10 cellular contexts compared by ENCODE assay signal in the genomic region with DNA sequence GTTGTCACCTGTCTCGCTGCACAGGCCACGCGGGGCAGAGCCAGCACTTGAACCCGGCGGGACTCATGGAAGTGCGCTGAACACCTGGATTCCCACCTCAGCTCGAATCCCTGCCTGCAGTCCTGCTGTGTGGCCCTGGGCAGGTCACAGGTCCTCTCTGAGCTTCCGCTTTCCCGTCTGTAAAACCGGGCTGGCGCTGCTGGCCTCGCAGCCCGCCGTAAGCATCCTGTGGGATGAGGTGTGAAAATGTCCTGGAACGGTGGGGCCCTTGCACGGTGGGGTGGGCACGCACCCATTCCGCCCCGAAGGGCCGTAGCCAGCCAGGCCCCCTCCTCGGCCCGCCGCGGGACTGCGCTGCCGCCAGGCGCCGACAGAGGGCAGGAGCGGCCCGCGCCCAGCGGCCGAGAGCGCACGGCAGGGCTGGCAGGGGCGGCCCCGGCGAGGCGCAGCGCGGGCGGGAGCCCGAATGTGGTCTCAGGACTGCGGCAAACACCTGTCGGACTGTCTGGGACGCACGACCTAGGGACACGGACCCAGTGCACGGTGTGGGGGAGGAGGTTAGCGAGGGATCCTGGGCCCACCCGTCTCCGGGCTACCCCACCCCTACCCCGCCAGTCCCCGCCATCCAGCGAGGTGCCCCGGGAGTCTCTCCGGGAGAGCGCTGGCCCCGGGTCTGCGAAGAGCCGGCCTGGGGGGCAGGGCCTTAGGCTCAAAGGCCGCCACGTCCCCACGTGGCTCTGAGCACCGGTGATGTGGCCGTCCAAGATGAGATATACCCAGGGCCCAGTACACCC. TPM values are rescaled to one million over a fixed set of nuclear protein-coding genes. Genes with fewer than 3 reads are reported as not detected.
DNase-seq lines count a peak whose midpoint lies in the region; ATAC-seq and TF ChIP-seq lines count a peak whose summit lies in the region.
"Had no signal": no experiment of that assay in that cellular context is flagged by ENCODE, and none has a peak within 500 bp of the region (broad histone marks: within the 10 kb centered on the region; RNA-seq: fewer than 3 reads in every experiment).

No MANE protein-coding gene starts in this region.

- peak; percentile 94 for TF ChIP-seq RAD21 in IMR-90 (IDR thresholded peaks at IDR 0.05; ENCODE audit: low read length)

- POLR2A ChIA-PET in IMR-90 (lab: Charles Lee; ENCODE audit: unreplicated experiment), result no interaction called here

- no peak overlapping the region for H4K8ac ChIP-seq in IMR-90 (ENCODE audit: low read depth in 2 of 2, low read length in 2 of 2)

- H2AK9ac ChIP-seq in IMR-90 (replicated peaks; ENCODE audit: low read depth, low read length, poor library complexity), result peak overlapping the region; percentile 85

- in situ Hi-C loops in IMR-90 (cut with MboI; ENCODE audit: low sequenced_read_pairs), result no loop called here

- WGBS in IMR-90 (ENCODE audit: extremely low coverage in 2 of 2, insufficient read length in 1 of 2), 2 experiments, result 2% methylated on average over 25 of the region's 66 CpGs; no CpG with 5 or more reads in 1 of the 2 experiments

- CTCF ChIA-PET in IMR-90 (lab: Yijun Ruan, JAX), result interaction anchor here (0.6 to 2.4 kb wide), 8 partner anchors 8 to 183 kb away, joined by 3 to 10 read pairs (median 4); no protein-coding TSS in a partner anchor

- H2AFZ ChIP-seq in IMR-90 (replicated peaks; ENCODE audit: low read length, poor library complexity), result peak overlapping the region; percentile 77

- H2BK5ac ChIP-seq in IMR-90 (ENCODE audit: low read depth, low read length, poor library complexity, severe bottlenecking), result no peak overlapping the region

- no peak overlapping the region for H3K23ac ChIP-seq in IMR-90 (ENCODE audit: low read depth, low read length)

- dilution Hi-C loops in IMR-90 (cut with HindIII; ENCODE audit: low sequenced_read_pairs, unreplicated experiment), result no loop called here

- no peak overlapping the region for H2BK15ac ChIP-seq in IMR-90 (ENCODE audit: low read depth, low read length)

- no peak overlapping the region for H3K27ac ChIP-seq in BLaER1 treated with 17β-estradiol and CSF1 and Interleukin-3, amounts not matched to agents 10 nM and 100 nM
- H3K27ac ChIP-seq in IMR-90 (ENCODE audit: insufficient read depth, low read length) (no peak overlapping the region), left lung (no peak overlapping the region)

- TF ChIP-seq POLR2A in IMR-90 (IDR thresholded peaks at IDR 0.05; ENCODE audit: low read depth, low read length), result no peak

- BruUV-seq in IMR-90 (replicated peaks; lab: Mats Ljungman, UMichigan), result no TSS peak

- DNase-seq in IMR-90 (no peak), left lung (peak; percentile 44 to 94), NCI-H1105 (lab: John Stamatoyannopoulos, UW) (no peak)
- peak; percentile 49 for DNase-seq in central memory CD4-positive, alpha-beta T cell
- DNase-seq in stimulated activated CD4-positive, alpha-beta T cell treated with anti-CD3 and anti-CD28 coated beads, TNF-alpha, amount 100 ng/mL, for 48 hours (ENCODE audit: low read depth in 3 of 3), result peak; percentile 13 to 41 (median 19)

- no peak overlapping the region for H2BK120ac ChIP-seq in IMR-90 (ENCODE audit: low read depth, low read length)

- ATAC-seq in GM19397 (IDR thresholded peaks at IDR 0.05; ENCODE audit: unreplicated experiment), result peak; percentile 78
- peak; percentile 98 for ATAC-seq in IMR-90 (ENCODE audit: low read depth)
- peak; percentile 98 for ATAC-seq in left lung

- no peak overlapping the region for H4K5ac ChIP-seq in IMR-90 (ENCODE audit: low read depth, low read length)

- peaks cover 0 to 45% (median 0%) of the 10 kb centered on the region in 11 experiments; a peak in 7 of 22 replicates for H4K20me1 ChIP-seq in BLaER1 treated with 17β-estradiol and CSF1 and Interleukin-3, amounts not matched to agents 10 nM and 100 nM
- H4K20me1 ChIP-seq in IMR-90 (ENCODE audit: insufficient read depth, low read length), result no peaks in the 10 kb centered on the region; the same call in 1 of the 2 replicates

- no peak overlapping the region for H4K91ac ChIP-seq in IMR-90 (ENCODE audit: insufficient read depth, low read depth, low read length)

- no peaks in the 10 kb centered on the region for H3K36me3 ChIP-seq in BLaER1 treated with 17β-estradiol and CSF1 and Interleukin-3, amounts not matched to agents 10 nM and 100 nM
- H3K36me3 ChIP-seq in IMR-90 (ENCODE audit: control insufficient read depth, insufficient read depth, low read length) (no peaks in the 10 kb centered on the region), left lung (no peaks in the 10 kb centered on the region)

- no peaks in the 10 kb centered on the region for H3K79me1 ChIP-seq in IMR-90 (ENCODE audit: low read depth in 1 of 2, low read length in 2 of 2)

- TF ChIP-seq CTCF in IMR-90 (conservative IDR thresholded peaks at IDR 0.05; ENCODE audit: low read depth, low read length), result peak; percentile 94
- TF ChIP-seq CTCF in WI38 (IDR thresholded peaks at IDR 0.05; ENCODE audit: low read depth, low read length), result peak; percentile 72
- TF ChIP-seq CTCF in left lung (IDR thresholded peaks at IDR 0.05), result peak; percentile 87 to 95

- peaks cover 22 to 47% (median 31%) of the 10 kb centered on the region in 11 experiments for H3K27me3 ChIP-seq in BLaER1 treated with 17β-estradiol and CSF1 and Interleukin-3, amounts not matched to agents 10 nM and 100 nM
- H3K27me3 ChIP-seq in IMR-90 (ENCODE audit: control insufficient read depth, insufficient read depth, low read length) (peaks cover 22% of the 10 kb centered on the region), left lung (peaks cover 0 to 49% of the 10 kb centered on the region in 2 donors)

- no peaks in the 10 kb centered on the region for H3K9me1 ChIP-seq in IMR-90 (ENCODE audit: insufficient read depth, low read length)

- H3K4ac ChIP-seq in IMR-90 (ENCODE audit: low read depth, low read length), result no peak overlapping the region

- H3K56ac ChIP-seq in IMR-90 (ENCODE audit: extremely low read depth, insufficient read depth, low read length), result no peak overlapping the region

- peak overlapping the region in 2 of 10 experiments; percentile 18 to 24; a peak in 4 of 20 replicates for H3K4me3 ChIP-seq in BLaER1 treated with 17β-estradiol and CSF1 and Interleukin-3, amounts not matched to agents 10 nM and 100 nM
- H3K4me3 ChIP-seq in IMR-90 (ENCODE audit: insufficient read depth, low read depth, low read length) (no peak overlapping the region), WI38 (ENCODE audit: low read depth, low read length) (no peak overlapping the region), left lung (peak overlapping the region in 1 of 2 donors; percentile 21)

- no peak overlapping the region for H2BK20ac ChIP-seq in IMR-90 (ENCODE audit: low read depth, low read length)

- peaks cover 0 to 5% (median 0%) of the 10 kb centered on the region in 10 experiments; a peak in 2 of 20 replicates for H3K4me1 ChIP-seq in BLaER1 treated with 17β-estradiol and CSF1 and Interleukin-3, amounts not matched to agents 10 nM and 100 nM
- H3K4me1 ChIP-seq in IMR-90 (ENCODE audit: control insufficient read depth, insufficient read depth, low read length) (no peaks in the 10 kb centered on the region; the same call in 1 of the 2 replicates), left lung (peaks cover 0 to 9% of the 10 kb centered on the region in 2 donors)

- no peak overlapping the region for H3K9ac ChIP-seq in BLaER1 treated with 17β-estradiol and CSF1 and Interleukin-3, amounts not matched to agents 10 nM and 100 nM
- 0 out of 2 replicates have a peak overlapping the region, but pooled peaks have one; percentile 38 for H3K9ac ChIP-seq in IMR-90 (ENCODE audit: low read depth, low read length)

- no peak overlapping the region for H3K14ac ChIP-seq in IMR-90 (replicated peaks; ENCODE audit: low read depth, low read length)

- H3K9me3 ChIP-seq in BLaER1 treated with 17β-estradiol and CSF1 and Interleukin-3, amounts not matched to agents 10 nM and 100 nM (replicated peaks in 1 of 11), result no peaks in the 10 kb centered on the region
- H3K9me3 ChIP-seq in IMR-90 (ENCODE audit: control insufficient read depth, insufficient read depth, low read length) (no peaks in the 10 kb centered on the region), left lung (no peaks in the 10 kb centered on the region)

- peak overlapping the region; percentile 44 to 83 (median 60); a peak in 20 of 22 replicates for H3K4me2 ChIP-seq in BLaER1 treated with 17β-estradiol and CSF1 and Interleukin-3, amounts not matched to agents 10 nM and 100 nM
- H3K4me2 ChIP-seq in IMR-90 (ENCODE audit: low read depth, low read length), result peak overlapping the region; percentile 95

- no peak overlapping the region for H2AK5ac ChIP-seq in IMR-90 (ENCODE audit: low read depth, low read length)

- no peak overlapping the region for H3K18ac ChIP-seq in IMR-90 (ENCODE audit: low read depth, low read length)

- intact Hi-C loops in IMR-90 (cut with micrococcal nuclease), result loop anchor here (1.0 to 5.0 kb wide), 5 partner anchors 71 to 331 kb away; no protein-coding TSS in a partner anchor
- intact Hi-C loops in left lung (cut with DNase I), result loop anchor here in 1 of 2 donors (5.0 kb wide), 1 partner anchor 71 kb away; no protein-coding TSS in a partner anchor

TF ChIP-seq in IMR-90, 13 proteins besides CTCF, POLR2A, EP300 and RAD21:
- TF ChIP-seq USF2 (IDR thresholded peaks at IDR 0.05; ENCODE audit: low read depth, low read length) (no peak), RCOR1 (IDR thresholded peaks at IDR 0.05; ENCODE audit: insufficient replicate concordance, low read length) (peak; percentile 8), MAZ (IDR thresholded peaks at IDR 0.05; ENCODE audit: borderline replicate concordance, low read depth, low read length) (peak; percentile 83), MXI1 (IDR thresholded peaks at IDR 0.05; ENCODE audit: borderline replicate concordance, low read depth, low read length) (no peak), CEBPB (IDR thresholded peaks at IDR 0.05; ENCODE audit: low read depth, low read length) (no peak), FOS (IDR thresholded peaks at IDR 0.05; ENCODE audit: low read depth, low read length) (no peak), RFX5 (IDR thresholded peaks at IDR 0.05; ENCODE audit: low read depth, low read length) (no peak), BHLHE40 (IDR thresholded peaks at IDR 0.05; ENCODE audit: low read depth, low read length) (no peak), MAFK (IDR thresholded peaks at IDR 0.05; ENCODE audit: low read depth, low read length) (no peak), SMC3 (IDR thresholded peaks at IDR 0.05; ENCODE audit: low read depth, low read length) (peak; percentile 94)
TF ChIP-seq in IMR-90: peak in this region for 3.

RNA-seq across cellular contexts. Expression of gene DNAJB8, which starts 40.4 kb away (rescaled TPM):
- total RNA-seq in IMR-90 (2012; rRNA removed) (not detected in 2 replicates), left lung (not detected)
- polyA plus RNA-seq in IMR-90 (2012; rRNA removed), result not detected in 2 replicates
- not detected in 2 replicates for polyA plus RNA-seq in IMR-90 (2012; cell fraction: cytosol; rRNA removed)
- not detected in 2 replicates for polyA plus RNA-seq in IMR-90 (2012; cell fraction: nucleus; rRNA removed; ENCODE audit: low replicate concordance)
- total RNA-seq: LHCN-M2, subcutaneous adipose tissue had no signal

Comparison
In these comparisons a context has a peak if more than half of its experiments do, and no peak if none do; other contexts are left out.
1. DNase-seq: peak in central memory CD4-positive, alpha-beta T cell (single experiment), left lung (2 of 2) and stimulated activated CD4-positive, alpha-beta T cell treated with anti-CD3 and anti-CD28 coated beads, TNF-alpha, amount 100 ng/mL, for 48 hours (3 of 3); none in IMR-90 (single experiment) and NCI-H1105 (single experiment).
2. Peak in every context shown above with its lines, with median percentiles within 50 percentile points of each other: ATAC-seq and CTCF ChIP-seq.